Comparison of ENCODE assay signal across 8 cellular contexts in genomic region chr2:190891370-190891769, GRCh38. TPM values are rescaled to one million over a fixed set of nuclear protein-coding genes. Genes with fewer than 3 reads are reported as not detected.
DNase-seq lines count a peak whose midpoint lies in the region; ATAC-seq, FAIRE-seq and TF ChIP-seq lines count a peak whose summit lies in the region.

No MANE protein-coding gene starts in this region.

- H3K4me2 ChIP-seq in astrocyte (ENCODE audit: low read length) (no peak overlapping the region), neural progenitor cell (no peak overlapping the region)

- no peak for ATAC-seq in CD8-positive, alpha-beta T cell
- peak; percentile 58 for ATAC-seq in GM19372 (IDR thresholded peaks at IDR 0.05; ENCODE audit: low read depth, unreplicated experiment)
- ATAC-seq in HG03457 (IDR thresholded peaks at IDR 0.05; ENCODE audit: unreplicated experiment) = peak; percentile 46
- no peak for ATAC-seq in HG03045 (IDR thresholded peaks at IDR 0.05; ENCODE audit: unreplicated experiment)
- no peak for ATAC-seq in mucosa of descending colon

- H3K27ac Mint-ChIP-seq in CD8-positive, alpha-beta T cell = peak overlapping the region; percentile 2
- H3K27ac Mint-ChIP-seq in astrocyte (ENCODE audit: unreplicated experiment) = peak overlapping the region; percentile 1
- no peak overlapping the region for H3K27ac Mint-ChIP-seq in neural progenitor cell

- peaks cover 43% of the 10 kb centered on the region for H3K36me3 Mint-ChIP-seq in CD8-positive, alpha-beta T cell
- H3K36me3 Mint-ChIP-seq in astrocyte (ENCODE audit: low read depth, unreplicated experiment) (peaks cover 10% of the 10 kb centered on the region), neural progenitor cell (peaks cover 10% of the 10 kb centered on the region)

- no peak overlapping the region for H3K4me3 ChIP-seq in CD8-positive, alpha-beta T cell (ENCODE audit: low read depth, low read length)
- H3K4me3 ChIP-seq in astrocyte (ENCODE audit: insufficient read depth, low read depth, low read length) (no peak overlapping the region), neural progenitor cell (no peak overlapping the region), mucosa of descending colon (no peak overlapping the region)

- POLR2A ChIA-PET in CD8-positive, alpha-beta T cell (lab: Charles Lee) = interaction anchor here (4.8 kb wide), 1 partner anchor 10 kb away, joined by 38 read pairs; the partner anchor contains the start of gene GLS

- FAIRE-seq in astrocyte (lab: Jason Lieb, UNC) = no peak

- no peak for TF ChIP-seq CTCF in CD8-positive, alpha-beta T cell (IDR thresholded peaks at IDR 0.05)
- TF ChIP-seq CTCF in astrocyte (IDR thresholded peaks at IDR 0.05; ENCODE audit: insufficient read depth, low read depth, low read length) (no peak), neural progenitor cell (IDR thresholded peaks at IDR 0.05) (no peak), mucosa of descending colon (IDR thresholded peaks at IDR 0.05) (no peak)

- no peak overlapping the region for H3K27ac ChIP-seq in CD8-positive, alpha-beta T cell (ENCODE audit: low read depth, low read length)
- no peak overlapping the region for H3K27ac ChIP-seq in astrocyte (ENCODE audit: low read depth, low read length)
- no peak overlapping the region for H3K27ac ChIP-seq in neural progenitor cell

- no peaks in the 10 kb centered on the region for H3F3A ChIP-seq in neural progenitor cell (ENCODE audit: low read depth)

- H3K4me3 Mint-ChIP-seq in CD8-positive, alpha-beta T cell = no peak overlapping the region
- H3K4me3 Mint-ChIP-seq in astrocyte (ENCODE audit: unreplicated experiment) (no peak overlapping the region), neural progenitor cell (no peak overlapping the region)

- H2AFZ ChIP-seq in astrocyte (ENCODE audit: low read depth, low read length) (no peak overlapping the region), neural progenitor cell (replicated peaks) (no peak overlapping the region)

- H4K20me1 ChIP-seq in astrocyte (ENCODE audit: insufficient read depth, low read length) (peaks cover 88% of the 10 kb centered on the region), neural progenitor cell (ENCODE audit: low read depth) (peaks cover 4% of the 10 kb centered on the region)

- H3K4me1 Mint-ChIP-seq in CD8-positive, alpha-beta T cell (ENCODE audit: low read depth) = peaks cover 80% of the 10 kb centered on the region
- H3K4me1 Mint-ChIP-seq in astrocyte (ENCODE audit: low read depth, unreplicated experiment) (peaks cover 41% of the 10 kb centered on the region), neural progenitor cell (peaks cover 3% of the 10 kb centered on the region)

- peaks cover 57% of the 10 kb centered on the region for H3K4me1 ChIP-seq in CD8-positive, alpha-beta T cell (ENCODE audit: insufficient read depth, low read length)
- peaks cover 3% of the 10 kb centered on the region for H3K4me1 ChIP-seq in astrocyte (ENCODE audit: insufficient read depth, low read length)
- H3K4me1 ChIP-seq in neural progenitor cell = no peaks in the 10 kb centered on the region
- no peaks in the 10 kb centered on the region for H3K4me1 ChIP-seq in mucosa of descending colon (ENCODE audit: low read depth)

- peaks cover 8% of the 10 kb centered on the region for H3K36me3 ChIP-seq in CD8-positive, alpha-beta T cell (ENCODE audit: insufficient read depth, low read length)
- H3K36me3 ChIP-seq in astrocyte (ENCODE audit: insufficient read depth, low read length) (peaks cover 17% of the 10 kb centered on the region), neural progenitor cell (no peaks in the 10 kb centered on the region), mucosa of descending colon (ENCODE audit: low read depth) (no peaks in the 10 kb centered on the region)

- H3K9me3 Mint-ChIP-seq in CD8-positive, alpha-beta T cell = no peaks in the 10 kb centered on the region
- H3K9me3 Mint-ChIP-seq in astrocyte (ENCODE audit: unreplicated experiment) (no peaks in the 10 kb centered on the region), neural progenitor cell (no peaks in the 10 kb centered on the region)

- H3K9ac ChIP-seq in astrocyte (ENCODE audit: low read length) = no peak overlapping the region
- H3K9ac ChIP-seq in neural progenitor cell = no peak overlapping the region

- no peaks in the 10 kb centered on the region for H3K9me3 ChIP-seq in CD8-positive, alpha-beta T cell (ENCODE audit: low read length)
- H3K9me3 ChIP-seq in astrocyte (ENCODE audit: insufficient read depth, low read depth, low read length) (no peaks in the 10 kb centered on the region), neural progenitor cell (ENCODE audit: low read depth) (no peaks in the 10 kb centered on the region), mucosa of descending colon (no peaks in the 10 kb centered on the region)

- intact Hi-C loops in CD8-positive, alpha-beta T cell (cut with DNase I, micrococcal nuclease) = no loop called here
- intact Hi-C loops in mucosa of descending colon (cut with DNase I, micrococcal nuclease) = no loop called here

- DNase-seq in CD8-positive, alpha-beta T cell = no peak
- DNase-seq in astrocyte (ENCODE audit: low read depth) = no peak
- no peak for DNase-seq in neural progenitor cell (ENCODE audit: low spot score)
- no peak for DNase-seq in activated CD8-positive, alpha-beta memory T cell treated with anti-CD3 and anti-CD28 coated beads, Interleukin-2, amount 50 U/mL, for 4 hours
- no peak for DNase-seq in mucosa of descending colon

- H3K79me2 ChIP-seq in astrocyte (ENCODE audit: insufficient read depth, low read length) = peaks cover 99% of the 10 kb centered on the region
- peaks cover 72% of the 10 kb centered on the region for H3K79me2 ChIP-seq in neural progenitor cell (ENCODE audit: low read depth)

- no peaks in the 10 kb centered on the region for H3K27me3 Mint-ChIP-seq in CD8-positive, alpha-beta T cell (ENCODE audit: low read depth)
- H3K27me3 Mint-ChIP-seq in astrocyte (ENCODE audit: low read depth, unreplicated experiment) = no peaks in the 10 kb centered on the region
- no peaks in the 10 kb centered on the region for H3K27me3 Mint-ChIP-seq in neural progenitor cell (ENCODE audit: insufficient read depth, low read depth)

- no peaks in the 10 kb centered on the region for H3K27me3 ChIP-seq in CD8-positive, alpha-beta T cell (ENCODE audit: insufficient read depth, low read length)
- H3K27me3 ChIP-seq in astrocyte (ENCODE audit: insufficient read depth, low read length) = no peaks in the 10 kb centered on the region
- no peaks in the 10 kb centered on the region for H3K27me3 ChIP-seq in neural progenitor cell

- CTCF ChIA-PET in CD8-positive, alpha-beta T cell (lab: Charles Lee) = interaction anchor here (12.2 kb wide), 1 partner anchor 41 kb away, joined by 70 read pairs; no protein-coding TSS in a partner anchor

RNA-seq across cellular contexts. Expression of gene GLS, which starts 10.7 kb away (rescaled TPM):
- 100 to 1,000 TPM; 254 to 265 TPM for total RNA-seq in CD8-positive, alpha-beta T cell
- 189 and 194 TPM in 2 replicates for total RNA-seq in astrocyte
- total RNA-seq in neural progenitor cell (ENCODE audit: low replicate concordance) = 42.0 and 54.0 TPM in 2 replicates
- total RNA-seq in mucosa of descending colon = 10 to 100 TPM; 49.8 to 91.9 (median 77.0) TPM

Comparison
In these comparisons a context has a peak if more than half of its experiments do, and no peak if none do; other contexts are left out.
1. ATAC-seq: peak in GM19372 (single experiment) and HG03457 (single experiment); none in CD8-positive, alpha-beta T cell (single experiment), HG03045 (single experiment) and mucosa of descending colon (single experiment).